13 cellular contexts compared by ENCODE assay signal in genomic region chr10:102656791-102657371, GRCh38. TPM values are rescaled to one million over a fixed set of nuclear protein-coding genes. Genes with fewer than 3 reads are reported as not detected.
DNase-seq lines count a peak whose midpoint lies in the region; ATAC-seq and TF ChIP-seq lines count a peak whose summit lies in the region.
"Had no signal": no experiment of that assay in that cellular context is flagged by ENCODE, and none has a peak within 500 bp of the region (broad histone marks: within the 10 kb centered on the region; RNA-seq: fewer than 3 reads in every experiment).

No MANE protein-coding gene starts in this region.

- no peak overlapping the region for H3K4me3 Mint-ChIP-seq in T-helper 17 cell
- H3K4me3 Mint-ChIP-seq: memory B cell, neural progenitor cell had no signal

- H3K27ac Mint-ChIP-seq in T-helper 17 cell = peak overlapping the region; percentile 24
- H3K27ac Mint-ChIP-seq: memory B cell, neural progenitor cell had no signal

- peaks cover 68 to 76% (median 75%) of the 10 kb centered on the region in 11 experiments for H3K36me3 ChIP-seq in BLaER1 treated with 17β-estradiol and CSF1 and Interleukin-3, amounts not matched to agents 10 nM and 100 nM
- H3K36me3 ChIP-seq in sigmoid colon = peaks cover 29 to 67% (median 32%) of the 10 kb centered on the region in 4 donors
- H3K36me3 ChIP-seq: neural progenitor cell had no signal

- peaks cover 69 to 97% (median 83%) of the 10 kb centered on the region in 10 experiments for H3K4me1 ChIP-seq in BLaER1 treated with 17β-estradiol and CSF1 and Interleukin-3, amounts not matched to agents 10 nM and 100 nM
- peaks cover 0 to 45% (median 28%) of the 10 kb centered on the region in 4 donors for H3K4me1 ChIP-seq in sigmoid colon

- 77 to 92% methylated on average over 42 of the region's 42 CpGs for WGBS in sigmoid colon, 2 donors

- H3K36me3 Mint-ChIP-seq in T-helper 17 cell (ENCODE audit: low read depth) = peaks cover 2% of the 10 kb centered on the region

- peak overlapping the region in 10 of 11 experiments; percentile 21 to 66 (median 46); a peak in 16 of 22 replicates for H3K4me2 ChIP-seq in BLaER1 treated with 17β-estradiol and CSF1 and Interleukin-3, amounts not matched to agents 10 nM and 100 nM
- H3K4me2 ChIP-seq: neural progenitor cell had no signal

- no peaks in the 10 kb centered on the region for H3K27me3 Mint-ChIP-seq in T-helper 17 cell
- H3K27me3 Mint-ChIP-seq: memory B cell had no signal

- no peak for TF ChIP-seq POLR2A in sigmoid colon (IDR thresholded peaks at IDR 0.05)

- peak overlapping the region in 1 of 11 experiments; percentile 28; a peak in 1 of 22 replicates for H3K27ac ChIP-seq in BLaER1 treated with 17β-estradiol and CSF1 and Interleukin-3, amounts not matched to agents 10 nM and 100 nM
- peak overlapping the region in 2 of 4 donors; percentile 43 to 51 for H3K27ac ChIP-seq in sigmoid colon
- H3K27ac ChIP-seq: neural progenitor cell had no signal

- no peaks in the 10 kb centered on the region for H3K9me3 ChIP-seq in BLaER1 treated with 17β-estradiol and CSF1 and Interleukin-3, amounts not matched to agents 10 nM and 100 nM (replicated peaks in 1 of 11)
- no peaks in the 10 kb centered on the region for H3K9me3 ChIP-seq in T-helper 17 cell (ENCODE audit: control insufficient read depth, low read length, poor library complexity, severe bottlenecking)
- H3K9me3 ChIP-seq in sigmoid colon = no peaks in the 10 kb centered on the region

- ATAC-seq in T-helper 17 cell (no peak), left lobe of liver (no peak), HG03520 (IDR thresholded peaks at IDR 0.05; ENCODE audit: unreplicated experiment) (no peak)
- ATAC-seq: Panc1 had no signal

- H4K20me1 ChIP-seq in BLaER1 treated with 17β-estradiol and CSF1 and Interleukin-3, amounts not matched to agents 10 nM and 100 nM = peaks cover 67 to 92% (median 90%) of the 10 kb centered on the region in 11 experiments

- no peak for DNase-seq in T-helper 17 cell
- DNase-seq in left lobe of liver (ENCODE audit: low spot score) = peak; percentile 45
- DNase-seq in sigmoid colon = peak; percentile 70
- no peak for DNase-seq in activated CD4-positive, alpha-beta T cell treated with anti-CD3 and anti-CD28 coated beads, Interleukin-2, amount 50 U/mL, for 4 hours
- DNase-seq in DMS153 (lab: John Stamatoyannopoulos, UW) = no peak
- DNase-seq in COR-L47 (lab: John Stamatoyannopoulos, UW) = no peak
- DNase-seq: effector CD8-positive, alpha-beta T cell; NCI-H774 had no signal

- intact Hi-C loops in sigmoid colon (cut with DNase I) = no loop called here

- no peak for TF ChIP-seq CTCF in sigmoid colon (IDR thresholded peaks at IDR 0.05)

- peaks cover 43% of the 10 kb centered on the region for H3K4me1 Mint-ChIP-seq in T-helper 17 cell

- H3K4me3 ChIP-seq in BLaER1 treated with 17β-estradiol and CSF1 and Interleukin-3, amounts not matched to agents 10 nM and 100 nM = no peak overlapping the region
- H3K4me3 ChIP-seq in sigmoid colon = no peak overlapping the region
- H3K4me3 ChIP-seq: neural progenitor cell had no signal

- H3K27me3 ChIP-seq in BLaER1 treated with 17β-estradiol and CSF1 and Interleukin-3, amounts not matched to agents 10 nM and 100 nM = no peaks in the 10 kb centered on the region
- H3K27me3 ChIP-seq in sigmoid colon = no peaks in the 10 kb centered on the region
- H3K27me3 ChIP-seq: neural progenitor cell had no signal

- peak overlapping the region in 1 of 11 experiments; percentile 18; a peak in 2 of 22 replicates for H3K9ac ChIP-seq in BLaER1 treated with 17β-estradiol and CSF1 and Interleukin-3, amounts not matched to agents 10 nM and 100 nM
- H3K9ac ChIP-seq: neural progenitor cell had no signal

- no peak for TF ChIP-seq EP300 in sigmoid colon (IDR thresholded peaks at IDR 0.05)

RNA-seq across cellular contexts. Expression of gene TRIM8, which starts 12.6 kb away (rescaled TPM):
- total RNA-seq in T-helper 17 cell (10 to 100 TPM; 63.6 to 73.0 TPM), left lobe of liver (39.1 TPM), sigmoid colon (10 to 100 TPM; 58.9 to 88.6 (median 67.1) TPM)
- polyA plus RNA-seq in sigmoid colon = 10 to 100 TPM; 25.0 to 53.0 (median 46.8) TPM

RNA-seq across cellular contexts. Expression of gene ARL3, which starts 57.3 kb away (rescaled TPM):
- total RNA-seq in T-helper 17 cell (1 to 10 TPM; 3.2 to 3.7 TPM), left lobe of liver (2.5 TPM), sigmoid colon (10 to 100 TPM in 2 of 4 donors, 1 to 10 TPM in 2; 7.3 to 12.0 (median 9.3) TPM)
- polyA plus RNA-seq in sigmoid colon = 1 to 10 TPM; 4.6 to 8.4 (median 5.4) TPM

RNA-seq across cellular contexts. Expression of gene SFXN2, which starts 57.6 kb away (rescaled TPM):
- total RNA-seq in T-helper 17 cell (1 to 10 TPM; 5.6 to 7.9 TPM), left lobe of liver (25.5 TPM), sigmoid colon (1 to 10 TPM in 2 of 4 donors, under 1 TPM in 2; 0.66 to 6.1 (median 1.5) TPM)
- polyA plus RNA-seq in sigmoid colon = 10 to 100 TPM in 1 of 3 donors, 1 to 10 TPM in 2; 2.4 to 11.6 (median 3.0) TPM

Comparison
In these comparisons a context has a peak if more than half of its experiments do, and no peak if none do; other contexts are left out.
1. DNase-seq: peak in left lobe of liver (single experiment) and sigmoid colon (single experiment); none in T-helper 17 cell (0 of 3), activated CD4-positive, alpha-beta T cell treated with anti-CD3 and anti-CD28 coated beads, Interleukin-2, amount 50 U/mL, for 4 hours (0 of 2), DMS153 (single experiment) and COR-L47 (single experiment).